5 cellular contexts compared by ENCODE assay signal in genomic region chr13:58352100-58352499, GRCh38.
A peak's percentile ranks its signal among the peaks of the same experiment; 100 is the strongest.
DNase-seq lines count a peak whose midpoint lies in the region; ATAC-seq lines count a peak whose summit lies in the region.
"Not testable (repeated sequence)": the region's sequence is repeated elsewhere in the genome, so short reads cannot be mapped to it uniquely, and the experiment has no call there.

No MANE protein-coding gene starts in this region.

- DNase-seq in HT-29 (ENCODE audit: low spot score), result peak; percentile 35
- peak; percentile 3 for DNase-seq in RPMI8226
- DNase-seq in Right ventricle myocardium inferior (ENCODE audit: missing footprints), result peak; percentile 49
- peak; percentile 87 for DNase-seq in mesenteric fat pad (ENCODE audit: low spot score)
- peak; percentile 73 for DNase-seq in posterior vena cava (ENCODE audit: low spot score)

- intact Hi-C loops in Right ventricle myocardium inferior (cut with DNase I); posterior vena cava (cut with DNase I): not testable (repeated sequence)

- ATAC-seq in Right ventricle myocardium inferior, result not testable (repeated sequence)

Comparison
In these comparisons a context has a peak if more than half of its experiments do, and no peak if none do; other contexts are left out.
1. DNase-seq: peak in every context shown above with its lines; median percentile 87 in mesenteric fat pad; 73 in posterior vena cava; 49 in Right ventricle myocardium inferior; 35 in HT-29; 3 in RPMI8226.